Comparison of ENCODE assay signal across 29 cellular contexts in the genomic region with DNA sequence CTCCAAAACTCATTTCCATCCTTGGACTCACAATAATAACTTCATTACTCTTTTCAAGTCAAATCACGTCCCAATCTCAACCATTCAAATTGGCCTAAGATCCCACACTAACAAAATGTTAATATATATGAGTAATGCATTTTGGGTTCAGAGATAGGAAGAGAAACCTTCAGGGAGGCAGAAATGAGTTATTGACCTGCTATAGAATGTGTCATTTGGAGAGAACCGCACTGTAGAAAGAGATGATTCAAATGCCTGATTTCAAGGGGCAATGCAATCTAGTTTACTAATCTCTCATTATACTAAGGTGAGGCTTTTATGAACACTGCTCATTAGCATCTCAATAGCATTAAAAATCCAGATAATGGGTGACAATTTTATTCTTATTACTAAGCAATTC.
"Had no signal": no experiment of that assay in that cellular context is flagged by ENCODE, and none has a peak within 500 bp of the region (broad histone marks: within the 10 kb centered on the region; RNA-seq: fewer than 3 reads in every experiment).

No MANE protein-coding gene starts in this region.

- H3K9me3 Mint-ChIP-seq: nephron progenitor cell had no signal

- H3K36me3 Mint-ChIP-seq: naive B cell; stimulated activated effector memory CD8-positive, alpha-beta T cell treated with anti-CD3 and anti-CD28 coated beads, Interleukin-12 subunit alpha, Interleukin-12 subunit beta, amount 100 ng/mL, for 72 hours had no signal

- H3K4me1 Mint-ChIP-seq: activated CD4-positive, alpha-beta T cell treated with anti-CD3 and anti-CD28 coated beads, Interleukin-2, amount 10 ng/mL, durations not matched to agents 7 days and 5 days; central memory CD8-positive, alpha-beta T cell; naive B cell; nephron progenitor cell; stimulated activated effector memory CD8-positive, alpha-beta T cell treated with anti-CD3 and anti-CD28 coated beads, Interleukin-12 subunit alpha, Interleukin-12 subunit beta, amount 100 ng/mL, for 72 hours; T-helper 17 cell; WTC11 had no signal

- H3K4me3 ChIP-seq: breast epithelium, esophagus squamous epithelium, ovary, prostate gland, skin epidermis, upper lobe of left lung, vagina had no signal

- ATAC-seq: activated CD8-positive, alpha-beta T cell treated with anti-CD3 and anti-CD28 coated beads for 36 hours; activated naive CD4-positive, alpha-beta T cell treated with anti-CD3 and anti-CD28 coated beads, Interleukin-2, amount 50 U/mL, for 72 hours; activated T-cell treated with anti-CD3 and anti-CD28 coated beads, Interleukin-2, amount 50 U/mL, for 72 hours; left cardiac atrium; left ventricle myocardium superior; sciatic nerve; stimulated activated effector memory CD8-positive, alpha-beta T cell treated with anti-CD3 and anti-CD28 coated beads, Interleukin-12 subunit alpha, Interleukin-12 subunit beta, amount 100 ng/mL, for 72 hours; T-helper 17 cell; WTC11 had no signal

- H3K27me3 Mint-ChIP-seq: activated CD4-positive, alpha-beta T cell treated with anti-CD3 and anti-CD28 coated beads, Interleukin-2, amount 10 ng/mL, durations not matched to agents 7 days and 5 days; activated CD8-positive, alpha-beta T cell treated with anti-CD3 and anti-CD28 coated beads for 36 hours; central memory CD8-positive, alpha-beta T cell; naive B cell; stimulated activated naive CD8-positive, alpha-beta T cell treated with anti-CD3 and anti-CD28 coated beads, Interleukin-15, Interleukin-2, amounts not matched to agents 100 ng/mL and 50 ng/mL, for 24 hours; T-helper 17 cell had no signal

- H3K4me3 Mint-ChIP-seq: activated CD4-positive, alpha-beta T cell treated with anti-CD3 and anti-CD28 coated beads, Interleukin-2, amount 10 ng/mL, durations not matched to agents 7 days and 5 days; activated CD8-positive, alpha-beta T cell treated with anti-CD3 and anti-CD28 coated beads for 36 hours; activated T-cell treated with anti-CD3 and anti-CD28 coated beads, Interleukin-2, amount 50 U/mL, for 72 hours; central memory CD8-positive, alpha-beta T cell; naive B cell; nephron progenitor cell; stimulated activated effector memory CD8-positive, alpha-beta T cell treated with anti-CD3 and anti-CD28 coated beads, Interleukin-12 subunit alpha, Interleukin-12 subunit beta, amount 100 ng/mL, for 72 hours; stimulated activated naive CD8-positive, alpha-beta T cell treated with anti-CD3 and anti-CD28 coated beads, Interleukin-15, Interleukin-2, amounts not matched to agents 100 ng/mL and 50 ng/mL, for 24 hours; T-helper 17 cell; WTC11 had no signal

- DNase-seq: activated CD4-positive, alpha-beta T cell treated with anti-CD3 and anti-CD28 coated beads for 1 hour; activated CD4-positive, alpha-beta T cell treated with anti-CD3 and anti-CD28 coated beads, Interleukin-2, amount 10 ng/mL, durations not matched to agents 7 days and 5 days; activated CD8-positive, alpha-beta T cell treated with anti-CD3 and anti-CD28 coated beads for 36 hours; activated naive CD4-positive, alpha-beta T cell; activated T-cell treated with anti-CD3 and anti-CD28 coated beads, Interleukin-2, amount 50 U/mL, for 72 hours; dermis blood vessel endothelial cell; effector CD4-positive, alpha-beta T cell; esophagus squamous epithelium; islet precursor cell; left cardiac atrium; left ventricle myocardium superior; naive B cell; nephron progenitor cell; ovary; retina; stimulated activated CD4-positive, alpha-beta T cell treated with anti-CD3 and anti-CD28 coated beads, Interleukin-4, amount 100 ng/mL, for 24 hours; substantia nigra; T-helper 17 cell; upper lobe of left lung had no signal

- H3K27ac Mint-ChIP-seq: activated CD4-positive, alpha-beta T cell treated with anti-CD3 and anti-CD28 coated beads, Interleukin-2, amount 10 ng/mL, durations not matched to agents 7 days and 5 days; activated CD8-positive, alpha-beta T cell treated with anti-CD3 and anti-CD28 coated beads for 36 hours; activated naive CD4-positive, alpha-beta T cell treated with anti-CD3 and anti-CD28 coated beads, Interleukin-2, amount 50 U/mL, for 72 hours; activated T-cell treated with anti-CD3 and anti-CD28 coated beads, Interleukin-2, amount 50 U/mL, for 72 hours; naive B cell; nephron progenitor cell; stimulated activated effector memory CD8-positive, alpha-beta T cell treated with anti-CD3 and anti-CD28 coated beads, Interleukin-12 subunit alpha, Interleukin-12 subunit beta, amount 100 ng/mL, for 72 hours; stimulated activated naive CD8-positive, alpha-beta T cell treated with anti-CD3 and anti-CD28 coated beads, Interleukin-15, Interleukin-2, amounts not matched to agents 100 ng/mL and 50 ng/mL, for 24 hours; T-helper 17 cell; WTC11 had no signal
